ENCODE assay signal across 8 cellular contexts in the genomic region with DNA sequence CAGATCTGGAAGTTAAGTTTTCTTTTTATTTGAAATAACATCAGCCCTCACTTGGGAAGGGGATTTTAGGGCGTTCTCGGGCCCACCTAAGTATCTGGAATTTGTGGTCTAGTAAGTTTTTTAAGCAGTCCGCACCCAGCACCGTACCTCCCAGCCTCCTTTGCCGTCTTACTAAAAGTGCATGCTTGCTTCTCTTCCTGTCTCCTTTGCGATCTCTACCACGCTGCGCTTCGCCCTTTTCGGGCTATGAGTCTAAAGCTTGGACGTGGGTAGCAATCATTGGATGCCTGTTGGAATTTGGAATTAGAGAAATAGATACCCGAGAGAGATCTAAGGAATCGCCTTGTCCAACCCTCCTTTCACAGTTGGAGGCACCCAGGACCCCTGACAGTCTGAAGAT. TPM values are rescaled to one million over a fixed set of nuclear protein-coding genes. Genes with fewer than 3 reads are reported as not detected.
A peak's percentile ranks its signal among the peaks of the same experiment; 100 is the strongest.
DNase-seq lines count a peak whose midpoint lies in the region.

No MANE protein-coding gene starts in this region.

- H3K27me3 ChIP-seq in HAP-1 (ENCODE audit: low read depth) (no peaks in the 10 kb centered on the region), iPS DF 6.9 (ENCODE audit: control insufficient read depth, insufficient read depth, low read length) (peaks cover 5% of the 10 kb centered on the region; the same call in 1 of the 2 replicates)

- no peak overlapping the region for H3K27ac ChIP-seq in iPS DF 6.9 (ENCODE audit: low read length)
- H3K27ac ChIP-seq in skin epidermis, result peak overlapping the region in 2 of 21 experiments; percentile 42 to 45

- no peak for DNase-seq in HAP-1 (ENCODE audit: low spot score in 2 of 2)
- no peak for DNase-seq in iPS DF 6.9 (ENCODE audit: low read depth, low spot score)
- DNase-seq in NCI-H345 treated with DMSO at 0.1 percent for 48 hours (lab: John Stamatoyannopoulos, UW; ENCODE audit: unreplicated experiment), result no peak
- no peak for DNase-seq in activated gamma-delta T cell treated with Interleukin-2 at 50 U/mL for 16 hours
- no peak for DNase-seq in NCI-H1930 (lab: John Stamatoyannopoulos, UW)
- DNase-seq in SK-N-DZ (ENCODE audit: low spot score), result no peak

- H3K9me3 ChIP-seq in HAP-1, result no peaks in the 10 kb centered on the region
- no peaks in the 10 kb centered on the region for H3K9me3 ChIP-seq in iPS DF 6.9 (ENCODE audit: control insufficient read depth, insufficient read depth, low read length)

- no peaks in the 10 kb centered on the region for H3K9me3 Mint-ChIP-seq in activated naive CD8-positive, alpha-beta T cell (ENCODE audit: low read depth)

- peaks cover 32% of the 10 kb centered on the region for H3K27me3 Mint-ChIP-seq in activated naive CD8-positive, alpha-beta T cell

- in situ Hi-C loops in HAP-1 (cut with MboI; ENCODE audit: low sequenced_read_pairs), result loop anchor here (5.0 kb wide), 1 partner anchor 326 kb away; no protein-coding TSS in a partner anchor

- H3K27ac Mint-ChIP-seq in activated naive CD8-positive, alpha-beta T cell, result no peak overlapping the region

- H3K36me3 ChIP-seq in HAP-1 (replicated peaks), result no peaks in the 10 kb centered on the region
- H3K36me3 ChIP-seq in iPS DF 6.9 (ENCODE audit: control insufficient read depth, insufficient read depth, low read length), result no peaks in the 10 kb centered on the region

- H3K36me3 Mint-ChIP-seq in activated naive CD8-positive, alpha-beta T cell, result no peaks in the 10 kb centered on the region

- 0 out of 2 replicates have a peak, but pooled peaks cover 5% of the 10 kb centered on the region for H3K4me1 ChIP-seq in HAP-1
- peaks cover 3% of the 10 kb centered on the region for H3K4me1 ChIP-seq in iPS DF 6.9 (ENCODE audit: control insufficient read depth, insufficient read depth, low read length)

- peak overlapping the region; percentile 57 for H3K4me3 ChIP-seq in HAP-1
- peak overlapping the region; percentile 46; the same call in 1 of the 2 replicates for H3K4me3 ChIP-seq in iPS DF 6.9 (ENCODE audit: low read length)
- H3K4me3 ChIP-seq in skin epidermis, result peak overlapping the region; percentile 25 to 57 (median 44)

- H3K4me1 Mint-ChIP-seq in activated naive CD8-positive, alpha-beta T cell (ENCODE audit: low read depth), result peaks cover 7% of the 10 kb centered on the region

- peak overlapping the region; percentile 73 for H3K4me3 Mint-ChIP-seq in activated naive CD8-positive, alpha-beta T cell

- WGBS in iPS DF 6.9 (ENCODE audit: insufficient coverage, insufficient read length), result no CpG with 5 or more reads among the region's 13 CpGs

RNA-seq across cellular contexts. Expression of gene THSD4, which starts 1.1 kb away (rescaled TPM):
- not detected in 2 replicates for polyA plus RNA-seq in SK-N-DZ (2014; cell fraction: cytosol; rRNA removed)
- not detected in 2 replicates for polyA plus RNA-seq in SK-N-DZ (2014; cell fraction: nucleus; rRNA removed)
